In genomic region chr1:41481109-41481775, GRCh38 we compare ENCODE assay signal across 26 cellular contexts. TPM values are rescaled to one million over a fixed set of nuclear protein-coding genes. Genes with fewer than 3 reads are reported as not detected.
A peak's percentile ranks its signal among the peaks of the same experiment; 100 is the strongest.
DNase-seq lines count a peak whose midpoint lies in the region; ATAC-seq and TF ChIP-seq lines count a peak whose summit lies in the region.
"Had no signal": no experiment of that assay in that cellular context is flagged by ENCODE, and none has a peak within 500 bp of the region (broad histone marks: within the 10 kb centered on the region; RNA-seq: fewer than 3 reads in every experiment).

No MANE protein-coding gene starts in this region.

- H3K27me3 ChIP-seq in psoas muscle (ENCODE audit: insufficient read depth in 3 of 3, low read length in 2 of 3): no peaks in the 10 kb centered on the region
- H3K27me3 ChIP-seq: colonic mucosa, stomach, tibial nerve had no signal

- CTCF ChIA-PET in RWPE1 (lab: Yijun Ruan, JAX): interaction anchor here (0.5 to 1.0 kb wide), 3 partner anchors 13 to 211 kb away, joined by 3 read pairs; no protein-coding TSS in a partner anchor

- H3K27ac ChIP-seq in RWPE1: peak overlapping the region; percentile 99
- H3K27ac ChIP-seq in psoas muscle: peak overlapping the region; percentile 72
- H3K27ac ChIP-seq: colonic mucosa, SK-N-MC had no signal

- H3K4me3 ChIP-seq in psoas muscle: no peak overlapping the region
- H3K4me3 ChIP-seq: colonic mucosa, SK-N-MC, skin epidermis, stomach, tibial nerve had no signal

- DNase-seq in NCI-H2196 (lab: John Stamatoyannopoulos, UW; ENCODE audit: unreplicated experiment) (peak; percentile 22), NCI-H2196 treated with DMSO at 0.1 percent for 48 hours (lab: John Stamatoyannopoulos, UW; ENCODE audit: unreplicated experiment) (no peak), NCI-H2029 (lab: John Stamatoyannopoulos, UW) (peak; percentile 98), RWPE1 (ENCODE audit: low spot score) (no peak), psoas muscle (peak in 1 of 2 donors; percentile 23), GF-D8 (lab: John Stamatoyannopoulos, UW) (no peak), SHP77 (lab: John Stamatoyannopoulos, UW) (no peak), HPDE6-E6E7 (ENCODE audit: extremely low spot score) (no peak)
- DNase-seq: activated CD4-positive, alpha-beta memory T cell treated with anti-CD3 and anti-CD28 coated beads, Interleukin-2, amount 10 ng/mL, durations not matched to agents 7 days and 5 days; CD8-positive, alpha-beta memory T cell; colonic mucosa; effector CD8-positive, alpha-beta T cell; naive thymus-derived CD4-positive, alpha-beta T cell; NCI-H1694 treated with DMSO at 0.1 percent for 48 hours; NCI-H524 treated with DMSO at 0.1 percent for 48 hours; occipital lobe; stimulated activated CD4-positive, alpha-beta T cell treated with anti-CD3 and anti-CD28 coated beads, Interleukin-1b, Interleukin-23, amount 100 ng/mL, for 48 hours; stomach had no signal

- H3K4me1 ChIP-seq in psoas muscle: peaks cover 61% of the 10 kb centered on the region

- POLR2A ChIA-PET in RWPE1 (lab: Yijun Ruan, JAX; ENCODE audit: low non-redundant PET): no interaction called here

- no peaks in the 10 kb centered on the region for H3K36me3 ChIP-seq in psoas muscle (ENCODE audit: insufficient read depth in 1 of 2, low read depth in 1 of 2)
- H3K36me3 ChIP-seq: colonic mucosa, stomach, tibial nerve had no signal

- intact Hi-C loops in psoas muscle (cut with DNase I): no loop called here

- H3K9me3 ChIP-seq in psoas muscle: no peaks in the 10 kb centered on the region
- H3K9me3 ChIP-seq: colonic mucosa, stomach, tibial nerve had no signal

- 93 to 95% (median 93%) methylated on average over 15 of the region's 15 CpGs for WGBS in psoas muscle, 3 donors

- TF ChIP-seq CTCF in RWPE1 (conservative IDR thresholded peaks at IDR 0.05; ENCODE audit: low read depth) (no peak), psoas muscle (IDR thresholded peaks at IDR 0.05) (no peak)

- no peak for ATAC-seq in psoas muscle
- ATAC-seq: activated CD4-positive, CD25-positive, alpha-beta regulatory T cell treated with anti-CD3 and anti-CD28 coated beads, Interleukin-2, amount 50 U/mL, for 24 hours; naive thymus-derived CD4-positive, alpha-beta T cell had no signal

RNA-seq across cellular contexts. Expression of gene EDN2, which starts 3.2 kb away (rescaled TPM):
- not detected for total RNA-seq in psoas muscle
- under 1 TPM in 2 of 3 donors, not detected in 1; 0.03 to 0.10 TPM for polyA plus RNA-seq in psoas muscle
- total RNA-seq: A673; activated CD4-positive, alpha-beta memory T cell treated with anti-CD3 and anti-CD28 coated beads, Interleukin-2, amount 10 ng/mL, durations not matched to agents 7 days and 5 days; activated T-helper 2 cell treated with anti-CD3 and anti-CD28 coated beads, Interferon-gamma antibody, Interleukin-2, Interleukin-4, amounts not matched to agents 10 μg/mL and 5 μg/mL and 100 μg/mL, durations not matched to agents 14 hours and 24 hours and 36 hours; CD8-positive, alpha-beta memory T cell; liver; naive thymus-derived CD4-positive, alpha-beta T cell; occipital lobe; T-helper 1 cell treated with Interleukin-12 subunit alpha and Interleukin-12 subunit beta and Interleukin-4 antibody, amounts not matched to agents 30 ng/mL and 1 ng/mL, for 36 hours had no signal
- polyA plus RNA-seq: CD8-positive, alpha-beta memory T cell; naive thymus-derived CD4-positive, alpha-beta T cell had no signal

Comparison
In these comparisons a context has a peak if more than half of its experiments do, and no peak if none do; other contexts are left out.
1. DNase-seq: peak in NCI-H2196 (single experiment) and NCI-H2029 (single experiment); none in NCI-H2196 treated with DMSO at 0.1 percent for 48 hours (single experiment), RWPE1 (single experiment), GF-D8 (single experiment), SHP77 (0 of 2) and HPDE6-E6E7 (single experiment).